In genomic region chr6:131134950-131135243, GRCh38 we compare ENCODE assay signal across 8 cellular contexts. TPM values are rescaled to one million over a fixed set of nuclear protein-coding genes. Genes with fewer than 3 reads are reported as not detected.
A peak's percentile ranks its signal among the peaks of the same experiment; 100 is the strongest.
DNase-seq lines count a peak whose midpoint lies in the region; ATAC-seq and TF ChIP-seq lines count a peak whose summit lies in the region.

No MANE protein-coding gene starts in this region.

- DNase-seq in CD14-positive monocyte (ENCODE audit: low spot score) (no peak), endodermal cell (no peak), NCI-H69 (lab: John Stamatoyannopoulos, UW) (no peak)
- DNase-seq in stimulated activated CD4-positive, alpha-beta T cell treated with anti-CD3 and anti-CD28 coated beads, Interleukin-2, amount 100 ng/mL, for 24 hours, result no peak

- H3K27me3 Mint-ChIP-seq in CD14-positive monocyte (ENCODE audit: low read depth in 3 of 3) (peaks cover 0 to 3% (median 3%) of the 10 kb centered on the region in 3 donors), endodermal cell (ENCODE audit: insufficient read depth) (peaks cover 20% of the 10 kb centered on the region)

- H3K9me3 Mint-ChIP-seq in CD14-positive monocyte (peaks cover 0 to 3% (median 0%) of the 10 kb centered on the region in 7 donors), endodermal cell (no peaks in the 10 kb centered on the region)

- H3K27me3 ChIP-seq in OCI-LY1 (ENCODE audit: insufficient read depth, low read length) (no peaks in the 10 kb centered on the region), endodermal cell (ENCODE audit: control insufficient read depth, insufficient read depth, low read length, poor library complexity, severe bottlenecking) (no peaks in the 10 kb centered on the region), neuron (ENCODE audit: insufficient read depth, low read length) (no peaks in the 10 kb centered on the region)

- H3K4me1 Mint-ChIP-seq in CD14-positive monocyte (peaks cover 33% of the 10 kb centered on the region), endodermal cell (peaks cover 6% of the 10 kb centered on the region)

- H3F3A ChIP-seq in OCI-LY1 (ENCODE audit: insufficient read depth, low read length), result no peaks in the 10 kb centered on the region

- H3K27ac Mint-ChIP-seq in CD14-positive monocyte (peak overlapping the region; percentile 75 to 92 (median 85)), endodermal cell (peak overlapping the region; percentile 89)

- H3K9me3 ChIP-seq in OCI-LY1 (ENCODE audit: low read length) (no peaks in the 10 kb centered on the region), endodermal cell (ENCODE audit: control insufficient read depth, low read length) (no peaks in the 10 kb centered on the region), neuron (ENCODE audit: low read length) (no peaks in the 10 kb centered on the region)

- intact Hi-C loops in CD14-positive monocyte (cut with micrococcal nuclease), result no loop called here

- H3K9me2 ChIP-seq in OCI-LY1 (ENCODE audit: low read depth, low read length), result no peaks in the 10 kb centered on the region

- H3K4me1 ChIP-seq in OCI-LY1 (ENCODE audit: insufficient read depth, low read length, severe bottlenecking) (peaks cover 8% of the 10 kb centered on the region), endodermal cell (ENCODE audit: control insufficient read depth, insufficient read depth, low read length) (no peaks in the 10 kb centered on the region), neuron (ENCODE audit: insufficient read depth, low read length) (peaks cover 12% of the 10 kb centered on the region)

- 44% methylated on average over 4 of the region's 4 CpGs; no CpG with 5 or more reads in 1 of the 2 experiments for WGBS in endodermal cell (ENCODE audit: insufficient coverage in 1 of 2, insufficient read length in 1 of 2), 2 experiments

- H3K36me3 Mint-ChIP-seq in CD14-positive monocyte (peaks cover 0 to 3% of the 10 kb centered on the region in 2 donors), endodermal cell (ENCODE audit: low read depth) (peaks cover 4% of the 10 kb centered on the region)

- H4K20me1 ChIP-seq in OCI-LY1 (ENCODE audit: insufficient read depth, low read length), result no peaks in the 10 kb centered on the region

- H3K4me3 ChIP-seq in OCI-LY1 (ENCODE audit: low read depth, low read length, poor library complexity, severe bottlenecking) (peak overlapping the region; percentile 60), endodermal cell (ENCODE audit: low read length) (peak overlapping the region; percentile 82), neuron (ENCODE audit: low read length) (peak overlapping the region; percentile 51)

- no peak for ATAC-seq in GM19035 (IDR thresholded peaks at IDR 0.05; ENCODE audit: unreplicated experiment)
- ATAC-seq in GM18520 (IDR thresholded peaks at IDR 0.05; ENCODE audit: unreplicated experiment), result no peak

- H2AFZ ChIP-seq in OCI-LY1 (ENCODE audit: low read length) (no peak overlapping the region; the same call in 1 of the 2 replicates), neuron (ENCODE audit: low read depth, low read length) (peak overlapping the region; percentile 96)

- H3K4me2 ChIP-seq in OCI-LY1 (ENCODE audit: low read length), result peak overlapping the region; percentile 60

- H3K36me3 ChIP-seq in OCI-LY1 (ENCODE audit: insufficient read depth, low read length), result no peaks in the 10 kb centered on the region
- no peaks in the 10 kb centered on the region for H3K36me3 ChIP-seq in endodermal cell (ENCODE audit: control insufficient read depth, insufficient read depth, low read length)
- no peaks in the 10 kb centered on the region for H3K36me3 ChIP-seq in neuron (ENCODE audit: insufficient read depth, low read length)

- no peak overlapping the region for H3K27ac ChIP-seq in OCI-LY1 (ENCODE audit: low read depth, low read length, poor library complexity, severe bottlenecking)
- H3K27ac ChIP-seq in endodermal cell (ENCODE audit: low read depth, low read length), result peak overlapping the region; percentile 45

- H3K79me2 ChIP-seq in OCI-LY1 (ENCODE audit: insufficient read depth, low read length), result no peaks in the 10 kb centered on the region

- TF ChIP-seq CTCF in CD14-positive monocyte (IDR thresholded peaks at IDR 0.05) (no peak), OCI-LY1 (IDR thresholded peaks at IDR 0.05; ENCODE audit: low read length) (no peak), endodermal cell (conservative IDR thresholded peaks at IDR 0.05) (no peak)

- H3K9ac ChIP-seq in OCI-LY1 (ENCODE audit: low read length) (no peak overlapping the region; the same call in 1 of the 2 replicates), endodermal cell (ENCODE audit: extremely low read depth, low read length, poor library complexity, severe bottlenecking) (peak overlapping the region; percentile 52)

- H3K4me3 Mint-ChIP-seq in CD14-positive monocyte (peak overlapping the region; percentile 85 to 93), endodermal cell (peak overlapping the region; percentile 70)

RNA-seq across cellular contexts. Expression of gene AKAP7, which starts 0.4 kb away (rescaled TPM):
- 1 to 10 TPM; 3.4 to 4.9 TPM for polyA plus RNA-seq in CD14-positive monocyte
- 1 to 10 TPM; 6.2 to 6.7 TPM for total RNA-seq in endodermal cell
- 8.0 TPM for polyA plus RNA-seq in endodermal cell (2013, experiment 1 of 2)
- polyA plus RNA-seq in endodermal cell (2013, experiment 2 of 2), result 6.7 TPM
